16 cellular contexts compared by ENCODE assay signal in genomic region chr2:70073493-70073892, GRCh38. TPM values are rescaled to one million over a fixed set of nuclear protein-coding genes. Genes with fewer than 3 reads are reported as not detected.
DNase-seq lines count a peak whose midpoint lies in the region; ATAC-seq and TF ChIP-seq lines count a peak whose summit lies in the region.
"Had no signal": no experiment of that assay in that cellular context is flagged by ENCODE, and none has a peak within 500 bp of the region (broad histone marks: within the 10 kb centered on the region; RNA-seq: fewer than 3 reads in every experiment).

No MANE protein-coding gene starts in this region.

- DNase-seq in activated naive CD8-positive, alpha-beta T cell treated with anti-CD3 and anti-CD28 coated beads, Interleukin-2, amount 50 U/mL, for 24 hours = no peak
- no peak for DNase-seq in mesothelial cell of epicardium (ENCODE audit: low spot score in 2 of 2, unreplicated experiment in 2 of 2)
- DNase-seq in vagina (ENCODE audit: extremely low spot score in 2 of 2) = no peak
- DNase-seq in T-helper 2 cell = no peak
- DNase-seq in stimulated activated CD4-positive, alpha-beta T cell treated with anti-CD3 and anti-CD28 coated beads, Interleukin-1b, Interleukin-23, amount 100 ng/mL, for 48 hours = no peak
- DNase-seq in retina = no peak
- DNase-seq: activated gamma-delta T cell treated with Interleukin-2 at 50 U/mL for 16 hours; effector memory CD4-positive, alpha-beta T cell; GM23248; hippocampal formation; Kasumi-1; NCI-H1105; NCI-H2171 had no signal

- peaks cover 51% of the 10 kb centered on the region for H3K4me1 Mint-ChIP-seq in activated naive CD8-positive, alpha-beta T cell (ENCODE audit: low read depth)
- H3K4me1 Mint-ChIP-seq in activated naive CD8-positive, alpha-beta T cell treated with anti-CD3 and anti-CD28 coated beads, Interleukin-2, amount 50 U/mL, for 24 hours = peaks cover 36% of the 10 kb centered on the region
- peaks cover 30% of the 10 kb centered on the region for H3K4me1 Mint-ChIP-seq in mesothelial cell of epicardium

- no peaks in the 10 kb centered on the region for H3K27me3 Mint-ChIP-seq in activated naive CD8-positive, alpha-beta T cell
- H3K27me3 Mint-ChIP-seq in activated naive CD8-positive, alpha-beta T cell treated with anti-CD3 and anti-CD28 coated beads, Interleukin-2, amount 50 U/mL, for 24 hours = no peaks in the 10 kb centered on the region
- H3K27me3 Mint-ChIP-seq in mesothelial cell of epicardium (ENCODE audit: low read depth) = no peaks in the 10 kb centered on the region

- no peak overlapping the region for H3K4me3 ChIP-seq in vagina
- H3K4me3 ChIP-seq: breast epithelium, GM23248 had no signal

- TF ChIP-seq CTCF in mesothelial cell of epicardium (IDR thresholded peaks at IDR 0.05; ENCODE audit: unreplicated experiment) (no peak), vagina (IDR thresholded peaks at IDR 0.05) (no peak)

- H3K27ac ChIP-seq in angular gyrus (ENCODE audit: low read depth, low read length) (peak overlapping the region; percentile 53), vagina (peak overlapping the region; percentile 78)
- H3K27ac ChIP-seq: breast epithelium, GM23248 had no signal

- H3K4me3 Mint-ChIP-seq in activated naive CD8-positive, alpha-beta T cell = no peak overlapping the region
- no peak overlapping the region for H3K4me3 Mint-ChIP-seq in activated naive CD8-positive, alpha-beta T cell treated with anti-CD3 and anti-CD28 coated beads, Interleukin-2, amount 50 U/mL, for 24 hours
- H3K4me3 Mint-ChIP-seq in mesothelial cell of epicardium = no peak overlapping the region

- H3K9me3 ChIP-seq in vagina = no peaks in the 10 kb centered on the region
- H3K9me3 ChIP-seq: breast epithelium had no signal

- no peak for ATAC-seq in activated naive CD8-positive, alpha-beta T cell treated with anti-CD3 and anti-CD28 coated beads, Interleukin-2, amount 50 U/mL, for 24 hours

- peaks cover 0 to 24% of the 10 kb centered on the region in 2 donors for H3K36me3 ChIP-seq in vagina
- H3K36me3 ChIP-seq: breast epithelium had no signal

- TF ChIP-seq POLR2A in vagina (IDR thresholded peaks at IDR 0.05) = no peak

- no peaks in the 10 kb centered on the region for H3K9me3 Mint-ChIP-seq in activated naive CD8-positive, alpha-beta T cell (ENCODE audit: low read depth)
- no peaks in the 10 kb centered on the region for H3K9me3 Mint-ChIP-seq in activated naive CD8-positive, alpha-beta T cell treated with anti-CD3 and anti-CD28 coated beads, Interleukin-2, amount 50 U/mL, for 24 hours
- H3K9me3 Mint-ChIP-seq in mesothelial cell of epicardium = no peaks in the 10 kb centered on the region

- no peaks in the 10 kb centered on the region for H3K27me3 ChIP-seq in vagina
- H3K27me3 ChIP-seq: breast epithelium had no signal

- peak overlapping the region; percentile 61 for H3K27ac Mint-ChIP-seq in activated naive CD8-positive, alpha-beta T cell
- H3K27ac Mint-ChIP-seq in activated naive CD8-positive, alpha-beta T cell treated with anti-CD3 and anti-CD28 coated beads, Interleukin-2, amount 50 U/mL, for 24 hours = no peak overlapping the region
- peak overlapping the region; percentile 95 for H3K27ac Mint-ChIP-seq in mesothelial cell of epicardium

- peaks cover 14% of the 10 kb centered on the region for H3K36me3 Mint-ChIP-seq in activated naive CD8-positive, alpha-beta T cell
- H3K36me3 Mint-ChIP-seq in activated naive CD8-positive, alpha-beta T cell treated with anti-CD3 and anti-CD28 coated beads, Interleukin-2, amount 50 U/mL, for 24 hours (ENCODE audit: low read depth) = peaks cover 38% of the 10 kb centered on the region
- peaks cover 27% of the 10 kb centered on the region for H3K36me3 Mint-ChIP-seq in mesothelial cell of epicardium

- H3K4me1 ChIP-seq in vagina = peaks cover 24% of the 10 kb centered on the region

- intact Hi-C loops in vagina (cut with DNase I) = loop anchor here (5.0 kb wide), 1 partner anchor 156 kb away; the partner anchor contains the start of gene MXD1

RNA-seq across cellular contexts. Expression of gene PCBP1, which starts 13.8 kb away (rescaled TPM):
- total RNA-seq in mesothelial cell of epicardium (245 to 257 TPM (median 255 TPM) in 3 replicates), vagina (210 TPM)
